ENCODE assay signal across 8 cellular contexts in genomic region chr3:50322386-50323091, GRCh38. TPM values are rescaled to one million over a fixed set of nuclear protein-coding genes. Genes with fewer than 3 reads are reported as not detected.
DNase-seq lines count a peak whose midpoint lies in the region; ATAC-seq, FAIRE-seq and TF ChIP-seq lines count a peak whose summit lies in the region.

Gene HYAL2 (minus strand): TSS chr3:50322745. CDS start chr3:50320489, 2,256 bp downstream.

- H3K27me3 ChIP-seq in HUES64 (ENCODE audit: insufficient read depth, low read length) (no peaks in the 10 kb centered on the region), astrocyte (ENCODE audit: insufficient read depth, low read length) (no peaks in the 10 kb centered on the region), spleen (replicated peaks in 1 of 7) (no peaks in the 10 kb centered on the region)

- DNase-seq in A172 (ENCODE audit: low spot score) (no peak), astrocyte (ENCODE audit: low read depth) (no peak), spleen (peak; percentile 89), GM12892 (ENCODE audit: insufficient read length) (no peak), posterior cingulate gyrus (no peak)

- TF ChIP-seq CTCF in astrocyte (IDR thresholded peaks at IDR 0.05; ENCODE audit: insufficient read depth, low read depth, low read length) (no peak), spleen (IDR thresholded peaks at IDR 0.05 in 8 of 11, conservative IDR thresholded peaks at IDR 0.05 in 3 of 11) (no peak)

- no peak for FAIRE-seq in astrocyte (lab: Jason Lieb, UNC)
- FAIRE-seq in GM12892 (lab: Jason Lieb, UNC), result no peak

- intact Hi-C loops in spleen (cut with DNase I; ENCODE audit: low total_unique reads) (loop anchor here (10.0 kb wide), 1 partner anchor 88 kb away; the partner anchor contains the start of gene GNAI2), posterior cingulate gyrus (cut with DNase I) (loop anchor here (10.0 kb wide), 1 partner anchor 48 kb away; the partner anchor contains the start of gene LSMEM2)

- H3K4me1 ChIP-seq in HUES64 (ENCODE audit: insufficient read depth, low read length) (peaks cover 14% of the 10 kb centered on the region), astrocyte (ENCODE audit: insufficient read depth, low read length) (peaks cover 24% of the 10 kb centered on the region), spleen (peaks cover 33 to 93% (median 89%) of the 10 kb centered on the region in 6 donors)

- H3K4me3 Mint-ChIP-seq in astrocyte (ENCODE audit: unreplicated experiment), result peak within 1 kb of the TSS; percentile 85

- peak in 1 of 3 donors; percentile 66 for TF ChIP-seq POLR2A in spleen (IDR thresholded peaks at IDR 0.05)
- TF ChIP-seq POLR2A in GM12892 (IDR thresholded peaks at IDR 0.05; ENCODE audit: low read depth, low read length), result no peak

- peaks cover 13% of the 10 kb centered on the region for H3K36me3 Mint-ChIP-seq in astrocyte (ENCODE audit: low read depth, unreplicated experiment)

- H3K9ac ChIP-seq in HUES64 (ENCODE audit: low read depth, low read length), result peak within 1 kb of the TSS; percentile 95
- H3K9ac ChIP-seq in astrocyte (ENCODE audit: low read length), result peak within 1 kb of the TSS; percentile 96

- H3K4me1 Mint-ChIP-seq in astrocyte (ENCODE audit: low read depth, unreplicated experiment), result peaks cover 21% of the 10 kb centered on the region

- H3K9me3 ChIP-seq in HUES64 (ENCODE audit: insufficient read depth, low read depth, low read length), result no peaks in the 10 kb centered on the region
- H3K9me3 ChIP-seq in astrocyte (ENCODE audit: insufficient read depth, low read depth, low read length), result no peaks in the 10 kb centered on the region
- no peaks in the 10 kb centered on the region for H3K9me3 ChIP-seq in iPS-18c (ENCODE audit: control insufficient read depth, insufficient read depth, low read length)
- H3K9me3 ChIP-seq in spleen, result no peaks in the 10 kb centered on the region

- peaks cover 53% of the 10 kb centered on the region for H3K79me2 ChIP-seq in astrocyte (ENCODE audit: insufficient read depth, low read length)

- H3K9me3 Mint-ChIP-seq in astrocyte (ENCODE audit: unreplicated experiment), result no peaks in the 10 kb centered on the region

- H3K27ac ChIP-seq in HUES64 (ENCODE audit: low read depth, low read length) (peak within 1 kb of the TSS; percentile 99), astrocyte (ENCODE audit: low read depth, low read length) (peak within 1 kb of the TSS; percentile 100), spleen (peak within 1 kb of the TSS; percentile 86 to 96 (median 93))

- no peaks in the 10 kb centered on the region for H3K27me3 Mint-ChIP-seq in astrocyte (ENCODE audit: low read depth, unreplicated experiment)

- WGBS in HUES64, result 8% methylated on average over 31 of the region's 31 CpGs
- 47 to 60% (median 55%) methylated on average over 14 to 31 of the region's 31 CpGs for WGBS in spleen, 5 donors

- ATAC-seq in HG02970 (IDR thresholded peaks at IDR 0.05; ENCODE audit: low FRiP score, unreplicated experiment), result no peak

- peak within 1 kb of the TSS; percentile 93 for H3K4me2 ChIP-seq in astrocyte (ENCODE audit: low read length)

- H3K4me3 ChIP-seq in HUES64 (ENCODE audit: low read length) (peak within 1 kb of the TSS; percentile 92), astrocyte (ENCODE audit: insufficient read depth, low read depth, low read length) (peak within 1 kb of the TSS; percentile 95), iPS-18c (ENCODE audit: insufficient read depth, low read depth, low read length) (peak within 1 kb of the TSS; percentile 71), spleen (peak within 1 kb of the TSS; percentile 72 to 97 (median 90))

- H2AFZ ChIP-seq in astrocyte (ENCODE audit: low read depth, low read length), result peak within 1 kb of the TSS; percentile 92

- H4K20me1 ChIP-seq in astrocyte (ENCODE audit: insufficient read depth, low read length), result peaks cover 33% of the 10 kb centered on the region

- peak within 1 kb of the TSS; percentile 98 for H3K27ac Mint-ChIP-seq in astrocyte (ENCODE audit: unreplicated experiment)

- H3K36me3 ChIP-seq in HUES64 (ENCODE audit: insufficient read depth, low read length) (peaks cover 43% of the 10 kb centered on the region), astrocyte (ENCODE audit: insufficient read depth, low read length) (peaks cover 13% of the 10 kb centered on the region), spleen (peaks cover 2 to 59% (median 32%) of the 10 kb centered on the region in 6 donors)

RNA-seq across cellular contexts. Expression of gene HYAL2, which starts in this region (rescaled TPM):
- total RNA-seq in A172 (2014; rRNA removed; shearing (Covaris generic)), result 113 TPM in 2 replicates
- polyA plus RNA-seq in HUES64 (2013, experiment 1 of 2), result 53.9 TPM
- 62.9 TPM for polyA plus RNA-seq in HUES64 (2013, experiment 2 of 2)
- total RNA-seq in astrocyte (42.9 and 45.8 TPM in 2 replicates), spleen (100 to 1,000 TPM; 192 to 746 (median 523) TPM)
- 100 to 1,000 TPM; 108 to 155 (median 123) TPM for polyA plus RNA-seq in spleen
- polyA plus RNA-seq in GM12892 (2012; ENCODE audit: missing spikeins), result 5.8 TPM
